ENCODE assay signal across 21 cellular contexts in genomic region chr5:98736753-98737152, GRCh38. TPM values are rescaled to one million over a fixed set of nuclear protein-coding genes. Genes with fewer than 3 reads are reported as not detected.
DNase-seq lines count a peak whose midpoint lies in the region; ATAC-seq, FAIRE-seq and TF ChIP-seq lines count a peak whose summit lies in the region.
"Had no signal": no experiment of that assay in that cellular context is flagged by ENCODE, and none has a peak within 500 bp of the region (broad histone marks: within the 10 kb centered on the region; RNA-seq: fewer than 3 reads in every experiment).

No MANE protein-coding gene starts in this region.

- H4K8ac ChIP-seq in IMR-90 (ENCODE audit: low read depth in 2 of 2, low read length in 2 of 2) (no peak overlapping the region), H1 (ENCODE audit: extremely low read depth, insufficient read depth, low read length) (no peak overlapping the region)

- DNase-seq in HepG2 (ENCODE audit: low spot score) (no peak), right lobe of liver (no peak), IMR-90 (no peak), H1 (ENCODE audit: low read depth in 1 of 2, low spot score in 2 of 2) (no peak), AML-193 (lab: John Stamatoyannopoulos, UW) (no peak)
- DNase-seq: 8988T; BE2C; CD4-positive, alpha-beta T cell; CD8-positive, alpha-beta memory T cell; DMS 273 treated with DMSO at 0.1 percent for 48 hours; DMS79; GDM1; HFFc6 had no signal

- no peak overlapping the region for H3K4ac ChIP-seq in IMR-90 (ENCODE audit: low read depth, low read length)
- no peak overlapping the region for H3K4ac ChIP-seq in H1 (replicated peaks; ENCODE audit: insufficient read length, low read depth, low read length)

- H3K9me1 ChIP-seq in IMR-90 (ENCODE audit: insufficient read depth, low read length): no peaks in the 10 kb centered on the region

- H3K27me3 ChIP-seq in HepG2 (ENCODE audit: control insufficient read depth in 1 of 2, insufficient read depth in 2 of 2, low read length in 2 of 2) (no peaks in the 10 kb centered on the region), right lobe of liver (no peaks in the 10 kb centered on the region), IMR-90 (ENCODE audit: control insufficient read depth, insufficient read depth, low read length) (no peaks in the 10 kb centered on the region), H1 (replicated peaks in 1 of 4; ENCODE audit: control insufficient read depth in 3 of 4, extremely low read depth in 1 of 4, insufficient read depth in 3 of 4, low read length in 3 of 4) (no peaks in the 10 kb centered on the region)
- H3K27me3 ChIP-seq: BE2C; BLaER1 treated with 17β-estradiol and CSF1 and Interleukin-3, amounts not matched to agents 10 nM and 100 nM had no signal

- no peak for FAIRE-seq in HepG2 (lab: Jason Lieb, UNC)
- no peak for FAIRE-seq in H1 (lab: Jason Lieb, UNC)
- FAIRE-seq: D721Med, GM12878, GM19239 had no signal

- dilution Hi-C loops in IMR-90 (cut with HindIII; ENCODE audit: low sequenced_read_pairs, unreplicated experiment): no loop called here

- H3K23me2 ChIP-seq in H1 (ENCODE audit: low read depth, low read length): no peaks in the 10 kb centered on the region

- H3K79me1 ChIP-seq in IMR-90 (ENCODE audit: low read depth in 1 of 2, low read length in 2 of 2): no peaks in the 10 kb centered on the region
- H3K79me1 ChIP-seq in H1 (ENCODE audit: low read depth, low read length): no peaks in the 10 kb centered on the region

- no peak overlapping the region for H2AK5ac ChIP-seq in IMR-90 (ENCODE audit: low read depth, low read length)
- H2AK5ac ChIP-seq in H1 (ENCODE audit: low read depth, low read length): no peak overlapping the region

- H3K9me3 ChIP-seq in HepG2 (ENCODE audit: low read length): no peaks in the 10 kb centered on the region
- H3K9me3 ChIP-seq in right lobe of liver: no peaks in the 10 kb centered on the region
- peaks cover 4% of the 10 kb centered on the region for H3K9me3 ChIP-seq in IMR-90 (ENCODE audit: control insufficient read depth, insufficient read depth, low read length)
- H3K9me3 ChIP-seq in H1 (ENCODE audit: insufficient read depth in 2 of 2, low read depth in 1 of 2, low read length in 1 of 2): peaks cover 8 to 9% of the 10 kb centered on the region in 2 experiments; a peak in 3 of 4 replicates
- H3K9me3 ChIP-seq: BE2C, HAP-1 had no signal

- H4K5ac ChIP-seq in IMR-90 (ENCODE audit: low read depth, low read length) (no peak overlapping the region), H1 (ENCODE audit: insufficient read length, low read depth, low read length) (no peak overlapping the region)

- H4K20me1 ChIP-seq in HepG2 (ENCODE audit: insufficient read depth, low read length) (no peaks in the 10 kb centered on the region), IMR-90 (ENCODE audit: insufficient read depth, low read length) (no peaks in the 10 kb centered on the region), H1 (replicated peaks in 1 of 2; ENCODE audit: control insufficient read depth in 1 of 2, insufficient read depth in 2 of 2, low read length in 2 of 2) (no peaks in the 10 kb centered on the region)
- H4K20me1 ChIP-seq: BLaER1 treated with 17β-estradiol and CSF1 and Interleukin-3, amounts not matched to agents 10 nM and 100 nM had no signal

- TF ChIP-seq POLR2A in HepG2 (IDR thresholded peaks at IDR 0.05; ENCODE audit: insufficient read depth in 1 of 2, low read depth in 2 of 2, low read length in 2 of 2) (no peak), right lobe of liver (IDR thresholded peaks at IDR 0.05) (no peak), IMR-90 (IDR thresholded peaks at IDR 0.05; ENCODE audit: low read depth, low read length) (no peak), H1 (IDR thresholded peaks at IDR 0.05; ENCODE audit: control extremely low read depth in 1 of 2, low read depth in 2 of 2, low read length in 2 of 2) (no peak)

- H2BK120ac ChIP-seq in IMR-90 (ENCODE audit: low read depth, low read length) (no peak overlapping the region), H1 (replicated peaks; ENCODE audit: low read depth, low read length) (no peak overlapping the region)

- CTCF ChIA-PET in HepG2 (lab: Yijun Ruan, JAX; ENCODE audit: low intra/inter-chr PET ratio, low total read pairs): no interaction called here
- CTCF ChIA-PET in IMR-90 (lab: Yijun Ruan, JAX): interaction anchor here (0.9 kb wide), 1 partner anchor 32 kb away, joined by 3 read pairs; no protein-coding TSS in a partner anchor
- CTCF ChIA-PET in H1 (lab: Charles Lee; ENCODE audit: partially characterized antibody): interaction anchor here (1.2 kb wide), 1 partner anchor 15 kb away, joined by 5 read pairs; no protein-coding TSS in a partner anchor

- H3K23ac ChIP-seq in IMR-90 (ENCODE audit: low read depth, low read length) (no peak overlapping the region), H1 (ENCODE audit: insufficient read length) (no peak overlapping the region)

- H3K79me2 ChIP-seq in HepG2 (ENCODE audit: insufficient read depth, low read length): no peaks in the 10 kb centered on the region
- no peaks in the 10 kb centered on the region for H3K79me2 ChIP-seq in H1 (ENCODE audit: control insufficient read depth in 1 of 2, insufficient read depth in 2 of 2, low read length in 2 of 2)

- H3K36me3 ChIP-seq in HepG2 (replicated peaks in 1 of 2; ENCODE audit: control insufficient read depth in 1 of 2, insufficient read depth in 2 of 2, low read length in 2 of 2): no peaks in the 10 kb centered on the region
- no peaks in the 10 kb centered on the region for H3K36me3 ChIP-seq in right lobe of liver
- no peaks in the 10 kb centered on the region for H3K36me3 ChIP-seq in IMR-90 (ENCODE audit: control insufficient read depth, insufficient read depth, low read length)
- 0 out of 8 replicates have a peak, but pooled peaks cover 0 to 3% (median 0%) of the 10 kb centered on the region in 4 experiments for H3K36me3 ChIP-seq in H1 (ENCODE audit: control insufficient read depth in 2 of 4, insufficient read depth in 4 of 4, low read length in 3 of 4)
- H3K36me3 ChIP-seq: BE2C; BLaER1 treated with 17β-estradiol and CSF1 and Interleukin-3, amounts not matched to agents 10 nM and 100 nM; HAP-1 had no signal

- H3K4me2 ChIP-seq in HepG2 (ENCODE audit: low read depth, low read length) (no peak overlapping the region), IMR-90 (ENCODE audit: low read depth, low read length) (no peak overlapping the region), H1 (ENCODE audit: insufficient read depth in 1 of 2, low read depth in 2 of 2, low read length in 2 of 2) (no peak overlapping the region)
- H3K4me2 ChIP-seq: BLaER1 treated with 17β-estradiol and CSF1 and Interleukin-3, amounts not matched to agents 10 nM and 100 nM; GM23338 had no signal

- H2BK20ac ChIP-seq in IMR-90 (ENCODE audit: low read depth, low read length): no peak overlapping the region
- no peak overlapping the region for H2BK20ac ChIP-seq in H1 (ENCODE audit: low read length)

- H3K9ac ChIP-seq in HepG2 (ENCODE audit: insufficient read depth, low read depth, low read length) (no peak overlapping the region), IMR-90 (ENCODE audit: low read depth, low read length) (no peak overlapping the region), H1 (replicated peaks in 1 of 4; ENCODE audit: extremely low read depth in 1 of 4, low read depth in 3 of 4, low read length in 3 of 4) (no peak overlapping the region)
- H3K9ac ChIP-seq: BLaER1 treated with 17β-estradiol and CSF1 and Interleukin-3, amounts not matched to agents 10 nM and 100 nM had no signal

- H3K18ac ChIP-seq in IMR-90 (ENCODE audit: low read depth, low read length) (peak overlapping the region; percentile 64; the same call in 1 of the 2 replicates), H1 (ENCODE audit: extremely low read depth, low read length) (no peak overlapping the region)

- TF ChIP-seq RAD21 in HepG2 (CRISPR knock-in tag; IDR thresholded peaks at IDR 0.05) (no peak), IMR-90 (IDR thresholded peaks at IDR 0.05; ENCODE audit: low read length) (no peak), H1 (IDR thresholded peaks at IDR 0.05 in 1 of 2, conservative IDR thresholded peaks at IDR 0.05 in 1 of 2; ENCODE audit: low read depth in 2 of 2, low read length in 2 of 2) (no peak)

- BruUV-seq in HepG2 (replicated peaks; lab: Mats Ljungman, UMichigan) (no TSS peak), IMR-90 (replicated peaks; lab: Mats Ljungman, UMichigan) (no TSS peak)

- no peak overlapping the region for H4K91ac ChIP-seq in IMR-90 (ENCODE audit: insufficient read depth, low read depth, low read length)
- H4K91ac ChIP-seq in H1 (replicated peaks; ENCODE audit: insufficient read length, low read length): no peak overlapping the region

- H2BK5ac ChIP-seq in IMR-90 (ENCODE audit: low read depth, low read length, poor library complexity, severe bottlenecking) (peak overlapping the region; percentile 85), H1 (ENCODE audit: low read depth, low read length) (no peak overlapping the region)

- ATAC-seq in HepG2: no peak
- ATAC-seq in right lobe of liver: no peak
- no peak for ATAC-seq in IMR-90 (ENCODE audit: low read depth)
- no peak for ATAC-seq in HG03175 (IDR thresholded peaks at IDR 0.05; ENCODE audit: unreplicated experiment)
- ATAC-seq in HG03159 (IDR thresholded peaks at IDR 0.05; ENCODE audit: unreplicated experiment): no peak
- ATAC-seq: GM12878, GM23338 had no signal

- H3K14ac ChIP-seq in IMR-90 (replicated peaks; ENCODE audit: low read depth, low read length) (no peak overlapping the region), H1 (ENCODE audit: insufficient read length) (no peak overlapping the region)

- no peak overlapping the region for H2AK9ac ChIP-seq in IMR-90 (replicated peaks; ENCODE audit: low read depth, low read length, poor library complexity)

- no peaks in the 10 kb centered on the region for H3K4me1 ChIP-seq in HepG2 (ENCODE audit: insufficient read depth, low read length)
- H3K4me1 ChIP-seq in right lobe of liver: no peaks in the 10 kb centered on the region
- H3K4me1 ChIP-seq in IMR-90 (ENCODE audit: control insufficient read depth, insufficient read depth, low read length): peaks cover 4% of the 10 kb centered on the region; the same call in 1 of the 2 replicates
- no peaks in the 10 kb centered on the region for H3K4me1 ChIP-seq in H1 (replicated peaks in 1 of 4; ENCODE audit: control insufficient read depth in 3 of 4, insufficient read depth in 4 of 4, low read length in 3 of 4)
- H3K4me1 ChIP-seq: BE2C, HAP-1 had no signal

- H3K4me3 ChIP-seq in HepG2 (replicated peaks in 1 of 3; ENCODE audit: insufficient read depth in 1 of 3, low read depth in 2 of 3, low read length in 3 of 3) (no peak overlapping the region), right lobe of liver (no peak overlapping the region), IMR-90 (ENCODE audit: insufficient read depth, low read depth, low read length) (no peak overlapping the region), H1 (ENCODE audit: extremely low read depth in 1 of 4, insufficient read depth in 2 of 4, low read depth in 3 of 4, low read length in 4 of 4) (no peak overlapping the region)
- H3K4me3 ChIP-seq: BLaER1 treated with 17β-estradiol and CSF1 and Interleukin-3, amounts not matched to agents 10 nM and 100 nM; GM12878; GM23338; HAP-1 had no signal

- H2AFZ ChIP-seq in HepG2 (ENCODE audit: low read length): no peak overlapping the region
- no peak overlapping the region for H2AFZ ChIP-seq in IMR-90 (replicated peaks; ENCODE audit: low read length, poor library complexity)
- no peak overlapping the region for H2AFZ ChIP-seq in H1 (ENCODE audit: low read length)
- H2AFZ ChIP-seq: GM23338 had no signal

- in situ Hi-C loops in HepG2 (cut with HindIII; ENCODE audit: extremely low pct_ligation_motif_present, low pct_unique_long_range_greater_than_20kb): no loop called here
- in situ Hi-C loops in IMR-90 (cut with MboI; ENCODE audit: low sequenced_read_pairs): no loop called here

- no peak for TF ChIP-seq CTCF in HepG2 (CRISPR knock-in tag; IDR thresholded peaks at IDR 0.05)
- no peak for TF ChIP-seq CTCF in right lobe of liver (IDR thresholded peaks at IDR 0.05)
- TF ChIP-seq CTCF in IMR-90 (conservative IDR thresholded peaks at IDR 0.05; ENCODE audit: low read depth, low read length): no peak
- TF ChIP-seq CTCF in H1 (IDR thresholded peaks at IDR 0.05; ENCODE audit: control extremely low read depth in 1 of 3, insufficient read depth in 1 of 3, low read depth in 1 of 3, low read length in 3 of 3): no peak

- H3K27ac ChIP-seq in HepG2 (ENCODE audit: extremely low read length, insufficient read depth, low read length): no peak overlapping the region
- no peak overlapping the region for H3K27ac ChIP-seq in right lobe of liver
- H3K27ac ChIP-seq in IMR-90 (ENCODE audit: insufficient read depth, low read length): no peak overlapping the region
- no peak overlapping the region for H3K27ac ChIP-seq in H1 (ENCODE audit: low read depth, low read length)
- H3K27ac ChIP-seq: BLaER1 treated with 17β-estradiol and CSF1 and Interleukin-3, amounts not matched to agents 10 nM and 100 nM had no signal

- H2BK12ac ChIP-seq in H1 (ENCODE audit: low read depth, low read length): no peak overlapping the region

- intact Hi-C loops in HepG2 (cut with micrococcal nuclease; ENCODE audit: unreplicated experiment) (no loop called here), right lobe of liver (cut with DNase I) (no loop called here), IMR-90 (cut with micrococcal nuclease) (no loop called here)

- POLR2A ChIA-PET in HepG2 (lab: Yijun Ruan, JAX) (no interaction called here), IMR-90 (lab: Charles Lee; ENCODE audit: unreplicated experiment) (no interaction called here), H1 (lab: Charles Lee; ENCODE audit: partially characterized antibody) (no interaction called here)

- H3K56ac ChIP-seq in IMR-90 (ENCODE audit: extremely low read depth, insufficient read depth, low read length) (no peak overlapping the region), H1 (replicated peaks; ENCODE audit: insufficient read length, low read depth, low read length) (no peak overlapping the region)

- H2BK15ac ChIP-seq in IMR-90 (ENCODE audit: low read depth, low read length) (no peak overlapping the region), H1 (ENCODE audit: low read length) (no peak overlapping the region)

- TF ChIP-seq EP300 in HepG2 (IDR thresholded peaks at IDR 0.05; ENCODE audit: low read depth in 2 of 2, low read length in 2 of 2): no peak
- TF ChIP-seq EP300 in HepG2 (CRISPR knock-in tag; IDR thresholded peaks at IDR 0.05; ENCODE audit: borderline replicate concordance): no peak
- TF ChIP-seq EP300 in H1 (IDR thresholded peaks at IDR 0.05; ENCODE audit: borderline replicate concordance in 1 of 2, low read depth in 2 of 2, low read length in 2 of 2): no peak

RNA-seq across cellular contexts. Expression of gene RGMB, which starts 36.7 kb away (rescaled TPM):
- total RNA-seq in HepG2 (2016; rRNA removed; fragmentation: Illumina TruSeq; extraction: Trizol): 2.3 and 3.8 TPM in 2 replicates
- 0.71 and 1.1 TPM in 2 replicates for total RNA-seq in HepG2 (2016; cell fraction: cytosol; rRNA removed; fragmentation: Illumina TruSeq; extraction: Trizol; ENCODE audit: low read depth)
- 2.2 and 3.7 TPM in 2 replicates for total RNA-seq in HepG2 (2016; cell fraction: insoluble cytoplasmic fraction; rRNA removed; fragmentation: Illumina TruSeq; extraction: Trizol)
- 2.7 and 3.1 TPM in 2 replicates for total RNA-seq in HepG2 (2016; cell fraction: membrane; rRNA removed; fragmentation: Illumina TruSeq; extraction: Trizol)
- 9.8 and 10.0 TPM in 2 replicates for total RNA-seq in HepG2 (2016; cell fraction: nucleus; rRNA removed; fragmentation: Illumina TruSeq; extraction: Trizol)
- polyA plus RNA-seq in HepG2 (2011; rRNA removed): 3.0 and 3.1 TPM in 2 replicates
- polyA plus RNA-seq in HepG2 (2011; cell fraction: cytosol; rRNA removed): 1.9 and 2.8 TPM in 2 replicates
- polyA plus RNA-seq in HepG2 (2011; cell fraction: nucleus; rRNA removed): 6.0 and 6.6 TPM in 2 replicates
- 2.8 and 3.5 TPM in 2 replicates for polyA plus RNA-seq in HepG2 (2012)
- 0.46 and 0.47 TPM in 2 replicates for polyA plus RNA-seq in HepG2 (2016; cell fraction: cytosol; fragmentation: Illumina TruSeq; extraction: Trizol; ENCODE audit: low read depth)
- polyA plus RNA-seq in HepG2 (2016; cell fraction: insoluble cytoplasmic fraction; fragmentation: Illumina TruSeq; extraction: Trizol; ENCODE audit: low read depth): 2.9 and 3.2 TPM in 2 replicates
- polyA plus RNA-seq in HepG2 (2016; cell fraction: membrane; fragmentation: Illumina TruSeq; extraction: Trizol; ENCODE audit: low read depth): 1.5 and 1.8 TPM in 2 replicates
- polyA plus RNA-seq in HepG2 (2016; cell fraction: nucleus; fragmentation: Illumina TruSeq; extraction: Trizol; ENCODE audit: insufficient read depth, low read depth): 6.7 TPM in 2 replicates
- 14.2 and 28.8 TPM in 2 replicates for polyA minus RNA-seq in HepG2 (2011; rRNA and poly(A)+ RNA removed; ENCODE audit: low replicate concordance)
- 3.5 and 4.2 TPM in 2 replicates for polyA minus RNA-seq in HepG2 (2011; cell fraction: cytosol; rRNA and poly(A)+ RNA removed)
- polyA minus RNA-seq in HepG2 (2011; cell fraction: nucleus; rRNA and poly(A)+ RNA removed): 15.4 and 15.5 TPM in 2 replicates
- 10 to 100 TPM in 1 of 6 experiments, 1 to 10 TPM in 5; 4.5 to 10.5 (median 5.1) TPM for total RNA-seq in right lobe of liver
- 74.4 and 83.0 TPM in 2 replicates for total RNA-seq in IMR-90 (2012; rRNA removed)
- polyA plus RNA-seq in IMR-90 (2012; rRNA removed): 128 and 129 TPM in 2 replicates
- polyA plus RNA-seq in IMR-90 (2012; cell fraction: cytosol; rRNA removed): 104 and 165 TPM in 2 replicates
- 301 and 527 TPM in 2 replicates for polyA plus RNA-seq in IMR-90 (2012; cell fraction: nucleus; rRNA removed; ENCODE audit: low replicate concordance)
- total RNA-seq in H1 (2021; fragmentation: NEBNext Ultra II Directional; extraction: Animal tissue kit (Norgen Biotek cat#: 25700)): 27.0 and 27.9 TPM in 2 replicates
- polyA plus RNA-seq in H1 (2011; rRNA removed): 11.7 and 24.4 TPM in 2 replicates
- 17.4 TPM for polyA plus RNA-seq in H1 (2011; cell fraction: cytosol; rRNA removed)
- polyA plus RNA-seq in H1 (2011; cell fraction: nucleus; rRNA removed): 35.8 TPM
- 7.3 to 10.4 TPM (median 9.0 TPM) in 4 replicates for polyA plus RNA-seq in H1 (2012, experiment 1 of 2)
- 4.7 TPM for polyA plus RNA-seq in H1 (2012, experiment 2 of 2)
- 18.4 TPM for polyA plus RNA-seq in H1 (2013, experiment 1 of 2)
- 19.6 TPM for polyA plus RNA-seq in H1 (2013, experiment 2 of 2)
- 25.7 and 42.7 TPM in 2 replicates for polyA minus RNA-seq in H1 (2011; rRNA and poly(A)+ RNA removed)
- 21.7 TPM for polyA minus RNA-seq in H1 (2011; cell fraction: cytosol; rRNA and poly(A)+ RNA removed)
- 68.1 TPM for polyA minus RNA-seq in H1 (2011; cell fraction: nucleus; rRNA and poly(A)+ RNA removed)

Comparison
In these comparisons a context has a peak if more than half of its experiments do, and no peak if none do; other contexts are left out.
1. Of the 41 proteins assayed by ChIP-seq in both HepG2 and H1: peak only in HepG2: none; only in H1: none; in both: MAFK; in neither: 40.